19 cellular contexts compared by ENCODE assay signal in genomic region chr4:144948009-144948408, GRCh38.
DNase-seq lines count a peak whose midpoint lies in the region; TF ChIP-seq lines count a peak whose summit lies in the region.
"Had no signal": no experiment of that assay in that cellular context is flagged by ENCODE, and none has a peak within 500 bp of the region (broad histone marks: within the 10 kb centered on the region; RNA-seq: fewer than 3 reads in every experiment).

No MANE protein-coding gene starts in this region.

- H3K36me3 ChIP-seq in ectodermal cell (ENCODE audit: control insufficient read depth, insufficient read depth, low read length) (no peaks in the 10 kb centered on the region), testis (ENCODE audit: low read depth, missing control alignments) (no peaks in the 10 kb centered on the region)

- H3K9me3 ChIP-seq in ectodermal cell (ENCODE audit: control insufficient read depth, low read length) = no peaks in the 10 kb centered on the region
- no peaks in the 10 kb centered on the region for H3K9me3 ChIP-seq in testis

- no peak for TF ChIP-seq POLR2A in testis (IDR thresholded peaks at IDR 0.05)

- 70 to 71% methylated on average over 2 of the region's 2 CpGs for WGBS in ectodermal cell, 2 experiments
- 52 to 69% methylated on average over 2 of the region's 2 CpGs for whole genome bisulfite sequencing in testis, 2 donors

- peak; percentile 81 for DNase-seq in NCI-H82 (lab: John Stamatoyannopoulos, UW)
- DNase-seq in myocyte (ENCODE audit: low read depth) = peak; percentile 32
- DNase-seq in testis = peak; percentile 80
- no peak for DNase-seq in midbrain (lab: John Stamatoyannopoulos, UW)
- DNase-seq in KG1 (lab: John Stamatoyannopoulos, UW) = no peak
- DNase-seq in cerebellar nuclear complex (lab: John Stamatoyannopoulos, UW) = no peak
- DNase-seq: activated CD4-positive, alpha-beta T cell treated with anti-CD3 and anti-CD28 coated beads for 4 hours; activated naive CD4-positive, alpha-beta T cell treated with anti-CD3 and anti-CD28 coated beads for 36 hours; activated T-cell treated with anti-CD3 and anti-CD28 coated beads, Interleukin-2, amount 50 U/mL, for 4 hours; amygdala; HCEC 1CT; hypothalamus; naive thymus-derived CD8-positive, alpha-beta T cell; NCI-H2171; NCI-H526 treated with DMSO at 0.1 percent for 48 hours; posterior cingulate gyrus; stimulated activated CD4-positive, alpha-beta T cell treated with anti-CD3 and anti-CD28 coated beads, Interleukin-1b, Interleukin-23, amount 100 ng/mL, for 48 hours; SW 1271 had no signal

- H3K27ac ChIP-seq in ectodermal cell (ENCODE audit: insufficient read depth, low read depth, low read length, poor library complexity, severe bottlenecking) (peak overlapping the region; percentile 8), testis (peak overlapping the region in 1 of 2 donors; percentile 50)

- no peaks in the 10 kb centered on the region for H3K27me3 ChIP-seq in ectodermal cell (ENCODE audit: control insufficient read depth, insufficient read depth, low read length, poor library complexity, severe bottlenecking)
- no peaks in the 10 kb centered on the region for H3K27me3 ChIP-seq in testis

- H3K4me3 ChIP-seq in ectodermal cell (ENCODE audit: insufficient read depth, low read depth, low read length) (no peak overlapping the region), testis (no peak overlapping the region)

- intact Hi-C loops in testis (cut with DNase I; ENCODE audit: low total_unique reads) = no loop called here

- TF ChIP-seq CTCF in testis (IDR thresholded peaks at IDR 0.05) = no peak

- peaks cover 3% of the 10 kb centered on the region for H3K4me1 ChIP-seq in ectodermal cell (ENCODE audit: control insufficient read depth, insufficient read depth, low read length)
- peaks cover 6% of the 10 kb centered on the region for H3K4me1 ChIP-seq in testis

Comparison
In these comparisons a context has a peak if more than half of its experiments do, and no peak if none do; other contexts are left out.
1. DNase-seq: peak in NCI-H82 (single experiment), myocyte (single experiment) and testis (single experiment); none in midbrain (single experiment), KG1 (single experiment) and cerebellar nuclear complex (0 of 2).